ENCODE assay signal across 8 cellular contexts in genomic region chr1:116763787-116764465, GRCh38. TPM values are rescaled to one million over a fixed set of nuclear protein-coding genes. Genes with fewer than 3 reads are reported as not detected.
DNase-seq lines count a peak whose midpoint lies in the region; FAIRE-seq and TF ChIP-seq lines count a peak whose summit lies in the region.

No MANE protein-coding gene starts in this region.

- H3K9me3 ChIP-seq in WERI-Rb-1 (ENCODE audit: severe bottlenecking) (no peaks in the 10 kb centered on the region), small intestine (ENCODE audit: control insufficient read depth, low read depth) (no peaks in the 10 kb centered on the region)

- in situ Hi-C loops in GM13977 (cut with MboI; ENCODE audit: low pct_unique_long_range_greater_than_20kb, low sequenced_read_pairs, unreplicated experiment): no loop called here

- POLR2A ChIA-PET in AG04449 (lab: Yijun Ruan, JAX): no interaction called here

- TF ChIP-seq CTCF in AG04449 (IDR thresholded peaks at IDR 0.05; ENCODE audit: insufficient read depth, low read length, missing control alignments) (peak; percentile 50), GM13977 (IDR thresholded peaks at IDR 0.05; ENCODE audit: extremely low read depth, insufficient read depth, missing control alignments) (peak; percentile 14), WERI-Rb-1 (IDR thresholded peaks at IDR 0.05; ENCODE audit: low read depth, low read length) (peak; percentile 75), epithelial cell of esophagus (IDR thresholded peaks at IDR 0.05; ENCODE audit: insufficient read depth, low read depth, low read length, missing control alignments) (peak; percentile 46)

- H3K36me3 ChIP-seq in WERI-Rb-1: no peaks in the 10 kb centered on the region
- H3K36me3 ChIP-seq in small intestine (ENCODE audit: control insufficient read depth in 2 of 2, insufficient read depth in 2 of 2, low read length in 2 of 2): no peaks in the 10 kb centered on the region

- 46 to 65% (median 61%) methylated on average over 11 of the region's 11 CpGs for WGBS in small intestine, 3 donors

- H3K27ac ChIP-seq in WERI-Rb-1 (no peak overlapping the region), small intestine (ENCODE audit: low read depth in 1 of 2, low read length in 1 of 2) (peak overlapping the region; percentile 54 to 74)

- no peak for DNase-seq in AG04449 (ENCODE audit: low read depth, low spot score)
- no peak for DNase-seq in GM13977 (ENCODE audit: low spot score)
- peak; percentile 31 for DNase-seq in WERI-Rb-1
- DNase-seq in epithelial cell of esophagus (ENCODE audit: low read depth): peak; percentile 30
- peak; percentile 50 for DNase-seq in small intestine
- no peak for DNase-seq in GF-D8 (lab: John Stamatoyannopoulos, UW)
- DNase-seq in central memory CD4-positive, alpha-beta T cell: no peak
- DNase-seq in middle frontal gyrus (ENCODE audit: extremely low spot score, low spot score): no peak

- no peak for FAIRE-seq in small intestine (lab: Jason Lieb, UNC)

- CTCF ChIA-PET in AG04449 (lab: Yijun Ruan, JAX): interaction anchor here (1.0 to 2.4 kb wide), 10 partner anchors 8 to 296 kb away, joined by 3 to 12 read pairs (median 5); partner anchors contain the start of gene TTF2

- H3K4me3 ChIP-seq in AG04449 (ENCODE audit: low read depth, low read length) (no peak overlapping the region), WERI-Rb-1 (ENCODE audit: low read depth, low read length) (no peak overlapping the region), epithelial cell of esophagus (ENCODE audit: low read length) (no peak overlapping the region), small intestine (ENCODE audit: low read depth in 1 of 2, low read length in 2 of 2) (peak overlapping the region in 1 of 2 donors; percentile 7)

- H3K27me3 ChIP-seq in WERI-Rb-1 (ENCODE audit: insufficient read depth, low read depth, severe bottlenecking) (no peaks in the 10 kb centered on the region), small intestine (ENCODE audit: control insufficient read depth in 2 of 2, insufficient read depth in 2 of 2, low read length in 2 of 2) (no peaks in the 10 kb centered on the region)

- H3K4me1 ChIP-seq in small intestine (ENCODE audit: control insufficient read depth in 2 of 2, insufficient read depth in 1 of 2, low read depth in 1 of 2, low read length in 1 of 2): no peaks in the 10 kb centered on the region

RNA-seq across cellular contexts. Expression of gene CD2, which starts 9.7 kb away (rescaled TPM):
- 10 to 100 TPM in 1 of 3 donors, 1 to 10 TPM in 2; 3.9 to 14.9 (median 6.3) TPM for polyA plus RNA-seq in small intestine

Comparison
In these comparisons a context has a peak if more than half of its experiments do, and no peak if none do; other contexts are left out.
1. DNase-seq: peak in WERI-Rb-1 (single experiment), epithelial cell of esophagus (single experiment) and small intestine (single experiment); none in AG04449 (single experiment), GM13977 (single experiment), GF-D8 (single experiment), central memory CD4-positive, alpha-beta T cell (single experiment) and middle frontal gyrus (single experiment).
2. CTCF ChIP-seq: peak in every context shown above with its lines; median percentile 75 in WERI-Rb-1; 50 in AG04449; 46 in epithelial cell of esophagus; 14 in GM13977.